ENCODE assay signal across 14 cellular contexts in genomic region chr1:4711191-4711915, GRCh38. TPM values are rescaled to one million over a fixed set of nuclear protein-coding genes. Genes with fewer than 3 reads are reported as not detected.
A peak's percentile ranks its signal among the peaks of the same experiment; 100 is the strongest.
DNase-seq lines count a peak whose midpoint lies in the region; ATAC-seq and TF ChIP-seq lines count a peak whose summit lies in the region.
"Had no signal": no experiment of that assay in that cellular context is flagged by ENCODE, and none has a peak within 500 bp of the region (broad histone marks: within the 10 kb centered on the region; RNA-seq: fewer than 3 reads in every experiment).

No MANE protein-coding gene starts in this region.

- H3K27ac ChIP-seq in foreskin keratinocyte: peak overlapping the region; percentile 68
- H3K27ac ChIP-seq in uterus: no peak overlapping the region
- H3K27ac ChIP-seq: C4-2B, colonic mucosa, KMS-11, SJSA1, VCaP had no signal

- no peaks in the 10 kb centered on the region for H3K36me3 ChIP-seq in uterus
- H3K36me3 ChIP-seq: colonic mucosa, SJSA1 had no signal

- no peaks in the 10 kb centered on the region for H3K27me3 ChIP-seq in foreskin keratinocyte
- H3K27me3 ChIP-seq in uterus: no peaks in the 10 kb centered on the region
- H3K27me3 ChIP-seq: colonic mucosa, SJSA1 had no signal

- peak overlapping the region; percentile 22 for H3K4me3 Mint-ChIP-seq in progenitor cell of endocrine pancreas (ENCODE audit: low read depth)

- no peak overlapping the region for H3K4me3 ChIP-seq in uterus
- H3K4me3 ChIP-seq: colonic mucosa, mucosa of descending colon, SJSA1 had no signal

- DNase-seq in DMS79 (lab: John Stamatoyannopoulos, UW) (peak; percentile 26), NCI-H128 (lab: John Stamatoyannopoulos, UW; ENCODE audit: unreplicated experiment) (peak; percentile 72), foreskin keratinocyte (no peak), progenitor cell of endocrine pancreas (ENCODE audit: low spot score, unreplicated experiment) (peak; percentile 33), uterus (no peak), erythroblast (lab: John Stamatoyannopoulos, UW) (no peak)
- DNase-seq: colonic mucosa; stimulated activated CD4-positive, alpha-beta T cell treated with anti-CD3 and anti-CD28 coated beads, Interleukin-2, amount 100 ng/mL, for 48 hours had no signal

- H3K4me1 Mint-ChIP-seq in progenitor cell of endocrine pancreas (ENCODE audit: low read depth): peaks cover 4% of the 10 kb centered on the region

- TF ChIP-seq POLR2A in uterus (IDR thresholded peaks at IDR 0.05): no peak
- TF ChIP-seq POLR2A in erythroblast (IDR thresholded peaks at IDR 0.05; ENCODE audit: low read length): no peak

- no peaks in the 10 kb centered on the region for H3K9me3 ChIP-seq in uterus
- H3K9me3 ChIP-seq: colonic mucosa, mucosa of descending colon had no signal

- intact Hi-C loops in uterus (cut with DNase I; ENCODE audit: low total_unique reads): no loop called here

- H3K27me3 Mint-ChIP-seq in progenitor cell of endocrine pancreas: peaks cover 56% of the 10 kb centered on the region

- H3K4me1 ChIP-seq in foreskin keratinocyte (peaks cover 5% of the 10 kb centered on the region), uterus (no peaks in the 10 kb centered on the region)
- H3K4me1 ChIP-seq: colonic mucosa, SJSA1 had no signal

- no peak overlapping the region for H3K27ac Mint-ChIP-seq in progenitor cell of endocrine pancreas

- no peaks in the 10 kb centered on the region for H3K36me3 Mint-ChIP-seq in progenitor cell of endocrine pancreas (ENCODE audit: insufficient read depth)

- H3K9me3 Mint-ChIP-seq in progenitor cell of endocrine pancreas (ENCODE audit: low read depth): peaks cover 5% of the 10 kb centered on the region

- TF ChIP-seq CTCF in foreskin keratinocyte (conservative IDR thresholded peaks at IDR 0.05) (no peak), progenitor cell of endocrine pancreas (IDR thresholded peaks at IDR 0.05; ENCODE audit: unreplicated experiment) (no peak), uterus (IDR thresholded peaks at IDR 0.05) (no peak)

- ATAC-seq in foreskin keratinocyte (peak; percentile 28), HG02610 (IDR thresholded peaks at IDR 0.05; ENCODE audit: unreplicated experiment) (no peak)
- ATAC-seq: mucosa of descending colon had no signal

RNA-seq across cellular contexts. Expression of gene AJAP1, which starts 56.9 kb away (rescaled TPM):
- total RNA-seq in foreskin keratinocyte (13.0 and 13.4 TPM in 2 replicates), progenitor cell of endocrine pancreas (0.46 and 0.60 TPM in 2 replicates), uterus (1 to 10 TPM in 2 of 4 donors, under 1 TPM in 1, not detected in 1; 0.97 to 2.7 (median 2.0) TPM)
- 6.4 and 7.9 TPM in 2 replicates for polyA plus RNA-seq in foreskin keratinocyte
- total RNA-seq: SJSA1 had no signal

Comparison
In these comparisons a context has a peak if more than half of its experiments do, and no peak if none do; other contexts are left out.
1. DNase-seq: peak in DMS79 (single experiment), NCI-H128 (single experiment) and progenitor cell of endocrine pancreas (single experiment); none in foreskin keratinocyte (0 of 2), uterus (0 of 2) and erythroblast (0 of 2).